ENCODE assay signal across 30 cellular contexts in genomic region chr1:7236844-7237515, GRCh38.
"Had no signal": no experiment of that assay in that cellular context is flagged by ENCODE, and none has a peak within 500 bp of the region (broad histone marks: within the 10 kb centered on the region; RNA-seq: fewer than 3 reads in every experiment).

No MANE protein-coding gene starts in this region.

- H3K9me3 ChIP-seq: left lung, lower lobe of right lung, neutrophil, ovary, stomach, testis, thyroid gland, transverse colon, upper lobe of left lung, vagina had no signal

- H3K4me3 Mint-ChIP-seq: mesothelial cell of epicardium; naive thymus-derived CD4-positive, alpha-beta T cell; natural killer cell treated with Interleukin-12 subunit alpha and Interleukin-12 subunit beta and Interleukin-15 and Interleukin-18, amount 100 ng/mL, for 72 hours; neural progenitor cell; stimulated activated naive B cell treated with anti-CD40 and anti-IgM and Interleukin-4, amounts not matched to agents 10 μg/mL and 1 μg/mL and 100 μg/mL, for 72 hours had no signal

- H3K9ac ChIP-seq: neural progenitor cell had no signal

- H3K36me3 Mint-ChIP-seq: mesothelial cell of epicardium; naive thymus-derived CD4-positive, alpha-beta T cell; natural killer cell treated with Interleukin-12 subunit alpha and Interleukin-12 subunit beta and Interleukin-15 and Interleukin-18, amount 100 ng/mL, for 72 hours; neural progenitor cell; stimulated activated naive B cell treated with anti-CD40 and anti-IgM and Interleukin-4, amounts not matched to agents 10 μg/mL and 1 μg/mL and 100 μg/mL, for 72 hours had no signal

- H3K27me3 ChIP-seq: hepatocyte, neural progenitor cell, ovary, stomach, testis, thyroid gland, transverse colon, upper lobe of left lung, vagina had no signal

- ATAC-seq: left colon; left lung; lower lobe of right lung; naive thymus-derived CD4-positive, alpha-beta T cell; natural killer cell treated with Interleukin-12 subunit alpha and Interleukin-12 subunit beta and Interleukin-15 and Interleukin-18, amount 100 ng/mL, for 72 hours; right cardiac atrium; sciatic nerve; stimulated activated naive B cell treated with anti-CD40 and anti-IgM and Interleukin-4, amounts not matched to agents 10 μg/mL and 1 μg/mL and 100 μg/mL, for 72 hours; stimulated activated naive CD8-positive, alpha-beta T cell treated with anti-CD3 and anti-CD28 coated beads, Interleukin-15, Interleukin-2, amounts not matched to agents 100 U/mL and 50 U/mL, for 24 hours had no signal

- H3K4me2 ChIP-seq: hepatocyte, neural progenitor cell had no signal

- H3K79me2 ChIP-seq: hepatocyte had no signal

- H2AFZ ChIP-seq: hepatocyte, neural progenitor cell had no signal

- DNase-seq: kidney; left colon; left lung; lower lobe of right lung; mammary epithelial cell; mesenchymal stem cell; naive thymus-derived CD4-positive, alpha-beta T cell; occipital lobe; ovary; right cardiac atrium; stimulated activated CD4-positive, alpha-beta T cell treated with anti-CD3 and anti-CD28 coated beads, Interleukin-12 subunit alpha, Interleukin-12 subunit beta, amount 100 ng/mL, for 4 hours; stimulated activated CD4-positive, alpha-beta T cell treated with anti-CD3 and anti-CD28 coated beads, Interleukin-15, amount 100 ng/mL, for 24 hours; stimulated activated CD4-positive, alpha-beta T cell treated with anti-CD3 and anti-CD28 coated beads, Interleukin-2, amount 100 ng/mL, for 24 hours; stimulated activated CD4-positive, alpha-beta T cell treated with anti-CD3 and anti-CD28 coated beads, Interleukin-4, amount 100 ng/mL, for 1 hour; stimulated activated naive B cell treated with anti-CD40 and anti-IgM and Interleukin-4, amounts not matched to agents 10 μg/mL and 1 μg/mL and 100 μg/mL, for 72 hours; stimulated activated naive CD8-positive, alpha-beta T cell treated with anti-CD3 and anti-CD28 coated beads, Interleukin-15, Interleukin-2, amounts not matched to agents 100 U/mL and 50 U/mL, for 24 hours; stomach; testis; thyroid gland; transverse colon; upper lobe of left lung had no signal

- H3K27ac Mint-ChIP-seq: mesothelial cell of epicardium; naive thymus-derived CD4-positive, alpha-beta T cell; natural killer cell treated with Interleukin-12 subunit alpha and Interleukin-12 subunit beta and Interleukin-15 and Interleukin-18, amount 100 ng/mL, for 72 hours; neural progenitor cell; progenitor cell of endocrine pancreas; stimulated activated naive B cell treated with anti-CD40 and anti-IgM and Interleukin-4, amounts not matched to agents 10 μg/mL and 1 μg/mL and 100 μg/mL, for 72 hours had no signal

- H3K9me3 Mint-ChIP-seq: mesothelial cell of epicardium; natural killer cell treated with Interleukin-12 subunit alpha and Interleukin-12 subunit beta and Interleukin-15 and Interleukin-18, amount 100 ng/mL, for 72 hours; neural progenitor cell had no signal

- H3K4me1 ChIP-seq: left lung, lower lobe of right lung, testis, thyroid gland, transverse colon, upper lobe of left lung, vagina had no signal

- H3K4me1 Mint-ChIP-seq: naive thymus-derived CD4-positive, alpha-beta T cell; stimulated activated naive B cell treated with anti-CD40 and anti-IgM and Interleukin-4, amounts not matched to agents 10 μg/mL and 1 μg/mL and 100 μg/mL, for 72 hours had no signal

- H3K27ac ChIP-seq: hepatocyte, left lung, lower lobe of right lung, neural progenitor cell, neutrophil, ovary, skin epidermis, stomach, testis, thyroid gland, transverse colon, upper lobe of left lung, vagina had no signal
